Comparison of ENCODE assay signal across 5 cellular contexts in the genomic region with DNA sequence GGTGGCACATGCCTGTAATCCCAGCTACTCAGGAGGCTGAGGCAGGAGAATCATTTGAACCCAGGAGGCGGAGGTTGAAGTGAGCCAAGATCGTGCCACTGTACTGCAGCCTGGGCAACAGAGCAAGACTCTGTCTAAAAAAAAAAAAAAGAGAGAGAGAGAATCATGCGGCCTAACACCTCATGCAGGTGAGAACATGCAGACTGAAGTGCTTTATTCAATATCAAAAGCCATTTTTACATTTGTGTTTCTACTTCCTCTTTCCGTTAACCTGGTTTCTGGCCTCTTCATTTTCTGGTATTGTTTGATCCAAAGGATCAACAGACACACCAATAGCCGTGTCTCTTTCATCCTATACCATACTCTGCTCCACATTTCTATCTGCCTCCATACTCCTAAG. TPM values are rescaled to one million over a fixed set of nuclear protein-coding genes. Genes with fewer than 3 reads are reported as not detected.
"Had no signal": no experiment of that assay in that cellular context is flagged by ENCODE, and none has a peak within 500 bp of the region (broad histone marks: within the 10 kb centered on the region; RNA-seq: fewer than 3 reads in every experiment).

No MANE protein-coding gene starts in this region.

RNA-seq across cellular contexts. Expression of a gene that starts 54.0 kb away (rescaled TPM):
- total RNA-seq: activated B cell treated with CpG ODN at 0.5 μM for 24 hours; activated CD8-positive, alpha-beta T cell treated with anti-CD3 and anti-CD28 coated beads for 36 hours; activated T-helper 2 cell treated with anti-CD3 and anti-CD28 coated beads, Interferon-gamma antibody, Interleukin-2, Interleukin-4, amounts not matched to agents 10 μg/mL and 5 μg/mL and 100 μg/mL, durations not matched to agents 14 hours and 24 hours and 36 hours; foreskin keratinocyte; natural killer cell treated with Interleukin-12 subunit alpha and Interleukin-12 subunit beta and Interleukin-15 and Interleukin-18, amount 100 ng/mL, for 72 hours had no signal
- polyA plus RNA-seq: foreskin keratinocyte had no signal
